Comparison of ENCODE assay signal across 24 cellular contexts in the genomic region with DNA sequence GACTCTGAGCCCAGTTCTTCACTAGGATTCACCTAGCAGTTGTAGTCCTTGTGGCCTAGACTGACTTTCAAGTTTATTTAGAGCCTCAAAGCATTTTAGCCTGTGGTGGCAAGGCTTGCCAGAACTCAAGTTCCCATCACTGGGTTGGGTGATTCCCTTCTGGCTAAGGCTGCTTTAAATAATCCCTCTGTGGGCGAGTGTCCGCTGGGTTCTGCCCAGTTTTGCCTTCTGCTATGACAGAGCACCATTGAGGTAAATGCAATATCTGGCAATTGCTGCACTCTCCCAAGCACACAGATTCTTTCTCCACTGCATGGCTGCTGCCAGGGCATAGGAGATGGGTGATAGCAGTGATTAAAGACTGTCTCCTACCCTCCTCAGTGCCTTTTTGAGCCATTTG.
"Had no signal": no experiment of that assay in that cellular context is flagged by ENCODE, and none has a peak within 500 bp of the region (broad histone marks: within the 10 kb centered on the region; RNA-seq: fewer than 3 reads in every experiment).

No MANE protein-coding gene starts in this region.

- H3K27ac ChIP-seq: stomach, suprapubic skin, testis, thoracic aorta, thyroid gland, tibial artery, tibial nerve, transverse colon, upper lobe of left lung, upper lobe of right lung, uterus, vagina had no signal

- H3K4me3 ChIP-seq: stomach, suprapubic skin, testis, thoracic aorta, thyroid gland, tibial artery, tibial nerve, transverse colon, upper lobe of left lung, upper lobe of right lung, uterus, vagina had no signal

- DNase-seq: stimulated activated CD4-positive, alpha-beta T cell treated with anti-CD3 and anti-CD28 coated beads, Interleukin-2, amount 100 ng/mL, for 48 hours; stimulated activated CD4-positive, alpha-beta T cell treated with anti-CD3 and anti-CD28 coated beads, Interleukin-4, amount 100 ng/mL, for 1 hour; stimulated activated CD4-positive, alpha-beta T cell treated with anti-CD3 and anti-CD28 coated beads, Interleukin-4, amount 100 ng/mL, for 24 hours; stimulated activated CD4-positive, alpha-beta T cell treated with anti-CD3 and anti-CD28 coated beads, Interleukin-4, amount 100 ng/mL, for 4 hours; stimulated activated CD8-positive, alpha-beta memory T cell treated with anti-CD3 and anti-CD28 coated beads, Interleukin-4, amount 100 ng/mL, for 48 hours; stimulated activated naive B cell treated with anti-CD40 and anti-IgM and Interleukin-4, amounts not matched to agents 10 μg/mL and 1 μg/mL and 100 μg/mL, for 72 hours; stimulated activated naive CD4-positive, alpha-beta T cell; stimulated activated naive CD4-positive, alpha-beta T cell treated with Interleukin-2 at 50 U/mL for 16 hours; stimulated activated naive CD8-positive, alpha-beta T cell treated with anti-CD3 and anti-CD28 coated beads, Interleukin-15, amount 100 ng/mL, for 72 hours; stimulated activated naive CD8-positive, alpha-beta T cell treated with anti-CD3 and anti-CD28 coated beads, Interleukin-15, Interleukin-2, amounts not matched to agents 100 U/mL and 50 U/mL, for 24 hours; stomach; substantia nigra; testis; thyroid gland; tibial artery; transverse colon; trophoblast cell; upper lobe of left lung; upper lobe of right lung; uterus had no signal

- H3K36me3 ChIP-seq: stomach, suprapubic skin, thoracic aorta, thyroid gland, tibial artery, tibial nerve, transverse colon, upper lobe of left lung, upper lobe of right lung, uterus, vagina had no signal

- H3K4me1 ChIP-seq: stomach, suprapubic skin, testis, thyroid gland, tibial artery, tibial nerve, transverse colon, upper lobe of left lung, upper lobe of right lung, uterus, vagina had no signal

- H3K9me3 ChIP-seq: suprapubic skin, testis, thoracic aorta, thyroid gland, tibial artery, tibial nerve, transverse colon, upper lobe of right lung, uterus, vagina had no signal

- H3K27me3 ChIP-seq: suprapubic skin, testis, thyroid gland, tibial artery, transverse colon, upper lobe of left lung, upper lobe of right lung, vagina had no signal
